In genomic region chr4:19832388-19832787, GRCh38 we compare ENCODE assay signal across 17 cellular contexts.
DNase-seq lines count a peak whose midpoint lies in the region; TF ChIP-seq lines count a peak whose summit lies in the region.
"Had no signal": no experiment of that assay in that cellular context is flagged by ENCODE, and none has a peak within 500 bp of the region (broad histone marks: within the 10 kb centered on the region; RNA-seq: fewer than 3 reads in every experiment).

No MANE protein-coding gene starts in this region.

- H3K4me3 ChIP-seq in fibroblast of villous mesenchyme (ENCODE audit: low read depth, low read length): no peak overlapping the region
- H3K4me3 ChIP-seq in tibial nerve: no peak overlapping the region
- H3K4me3 ChIP-seq: SK-N-MC had no signal

- no peaks in the 10 kb centered on the region for H3K36me3 ChIP-seq in tibial nerve

- no peaks in the 10 kb centered on the region for H3K27me3 Mint-ChIP-seq in HFFc6 (ENCODE audit: insufficient read depth)
- H3K27me3 Mint-ChIP-seq: B cell; CD4-positive, alpha-beta T cell had no signal

- H3K9me3 ChIP-seq in tibial nerve: no peaks in the 10 kb centered on the region

- WGBS in tibial nerve, 2 donors: 80 to 84% methylated on average over 2 of the region's 2 CpGs

- H3K4me3 Mint-ChIP-seq in HFFc6: no peak overlapping the region
- H3K4me3 Mint-ChIP-seq: B cell; CD4-positive, alpha-beta T cell had no signal

- H3K27ac Mint-ChIP-seq in HFFc6: no peak overlapping the region
- H3K27ac Mint-ChIP-seq: B cell; CD4-positive, alpha-beta T cell had no signal

- no peaks in the 10 kb centered on the region for H3K36me3 Mint-ChIP-seq in HFFc6 (ENCODE audit: low read depth)

- TF ChIP-seq CTCF in HFFc6 (IDR thresholded peaks at IDR 0.05) (no peak), fibroblast of villous mesenchyme (IDR thresholded peaks at IDR 0.05; ENCODE audit: insufficient read depth, low read depth, low read length) (no peak), tibial nerve (IDR thresholded peaks at IDR 0.05) (no peak)

- peak; percentile 3 for DNase-seq in AG08396 (ENCODE audit: low spot score)
- DNase-seq in HFFc6: peak; percentile 1
- DNase-seq in astrocyte of the hippocampus (ENCODE audit: low read depth, low spot score): peak; percentile 43
- peak; percentile 5 for DNase-seq in fibroblast of villous mesenchyme (ENCODE audit: low read depth)
- no peak for DNase-seq in activated naive CD4-positive, alpha-beta T cell treated with anti-CD3 and anti-CD28 coated beads, Interleukin-2, amount 50 U/mL, for 16 hours
- DNase-seq in SHP77 treated with DMSO at 0.1 percent for 48 hours (lab: John Stamatoyannopoulos, UW): no peak
- no peak for DNase-seq in tibial nerve (ENCODE audit: low spot score in 2 of 2)
- DNase-seq in NK-92 (lab: John Stamatoyannopoulos, UW; ENCODE audit: unreplicated experiment): no peak
- DNase-seq: Calu3; CD4-positive, alpha-beta T cell; GDM1; NCI-H2107; NCI-H345; NCI-H526 treated with DMSO at 0.1 percent for 48 hours; NK-92 treated with Interleukin-12 subunit alpha and Interleukin-12 subunit beta, amount 100 ng/mL, for 24 hours had no signal

- H3K27ac ChIP-seq in tibial nerve: no peak overlapping the region
- H3K27ac ChIP-seq: SK-N-MC had no signal

- H3K4me1 ChIP-seq in tibial nerve: no peaks in the 10 kb centered on the region

- no peak for TF ChIP-seq POLR2A in tibial nerve (IDR thresholded peaks at IDR 0.05)

- no peak for TF ChIP-seq EP300 in tibial nerve (IDR thresholded peaks at IDR 0.05)

- no peaks in the 10 kb centered on the region for H3K27me3 ChIP-seq in tibial nerve

- no peaks in the 10 kb centered on the region for H3K9me3 Mint-ChIP-seq in HFFc6

- no peaks in the 10 kb centered on the region for H3K4me1 Mint-ChIP-seq in HFFc6 (ENCODE audit: low read depth)
- H3K4me1 Mint-ChIP-seq: B cell had no signal

Comparison
In these comparisons a context has a peak if more than half of its experiments do, and no peak if none do; other contexts are left out.
1. DNase-seq: peak in AG08396 (single experiment), HFFc6 (single experiment), astrocyte of the hippocampus (single experiment) and fibroblast of villous mesenchyme (single experiment); none in activated naive CD4-positive, alpha-beta T cell treated with anti-CD3 and anti-CD28 coated beads, Interleukin-2, amount 50 U/mL, for 16 hours (single experiment), SHP77 treated with DMSO at 0.1 percent for 48 hours (single experiment), tibial nerve (0 of 2) and NK-92 (single experiment).